Comparison of ENCODE assay signal across 18 cellular contexts in the genomic region with DNA sequence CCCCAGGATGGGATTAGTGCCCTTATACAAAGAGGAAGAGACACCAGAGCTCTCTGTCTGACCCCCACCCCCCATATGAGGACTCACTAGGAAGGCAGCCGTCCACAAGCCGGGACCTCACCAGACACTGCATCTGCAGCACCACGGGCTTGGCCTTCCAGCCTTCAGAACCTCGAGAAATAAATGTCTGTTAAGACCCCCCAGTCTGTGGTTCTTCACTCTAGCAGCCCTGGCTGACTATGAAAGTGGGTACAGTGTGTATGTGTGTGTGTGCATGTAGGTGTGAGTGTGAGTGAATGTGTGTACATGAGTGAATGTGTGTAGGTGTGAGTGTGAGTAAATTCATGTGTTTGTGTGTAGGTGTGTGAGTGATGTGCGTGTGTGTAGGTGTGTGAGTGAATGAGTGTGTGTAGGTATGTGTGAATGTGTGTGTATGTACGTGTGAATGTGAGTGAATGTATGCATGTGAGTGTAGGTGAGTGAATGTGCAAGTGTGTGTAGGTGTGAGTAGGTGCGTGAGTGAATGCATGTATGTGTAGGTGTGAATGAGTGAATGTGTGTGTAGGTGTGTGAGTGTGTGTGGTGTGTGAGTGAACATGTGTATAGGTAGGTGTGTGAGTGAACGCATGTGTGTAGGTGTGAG.
A peak's percentile ranks its signal among the peaks of the same experiment; 100 is the strongest.
DNase-seq lines count a peak whose midpoint lies in the region; ATAC-seq, FAIRE-seq and TF ChIP-seq lines count a peak whose summit lies in the region.
"Had no signal": no experiment of that assay in that cellular context is flagged by ENCODE, and none has a peak within 500 bp of the region (broad histone marks: within the 10 kb centered on the region; RNA-seq: fewer than 3 reads in every experiment).

No MANE protein-coding gene starts in this region.

- no peak overlapping the region for H3K9ac ChIP-seq in IMR-90 (ENCODE audit: low read depth, low read length)

- H3K27ac ChIP-seq in HEK293 (ENCODE audit: extremely low read depth, low read depth, low read length): no peak overlapping the region
- H3K27ac ChIP-seq in IMR-90 (ENCODE audit: insufficient read depth, low read length): no peak overlapping the region
- H3K27ac ChIP-seq in naive thymus-derived CD4-positive, alpha-beta T cell (ENCODE audit: low read depth, low read length): no peak overlapping the region
- H3K27ac ChIP-seq: HL-60 had no signal

- ATAC-seq in IMR-90 (ENCODE audit: low read depth) (no peak), HG02642 (IDR thresholded peaks at IDR 0.05; ENCODE audit: poor library complexity, unreplicated experiment) (no peak)
- peak; percentile 6 for ATAC-seq in naive thymus-derived CD4-positive, alpha-beta T cell

- no peak overlapping the region for H3K27ac Mint-ChIP-seq in naive thymus-derived CD4-positive, alpha-beta T cell
- H3K27ac Mint-ChIP-seq: CD14-positive monocyte; CD4-positive, alpha-beta memory T cell; H9 had no signal

- no peak overlapping the region for H2AK5ac ChIP-seq in IMR-90 (ENCODE audit: low read depth, low read length)

- 84 to 100% methylated on average over 2 to 4 of the region's 8 CpGs for WGBS in IMR-90 (ENCODE audit: extremely low coverage in 2 of 2, insufficient read length in 1 of 2), 2 experiments

- H3K79me1 ChIP-seq in IMR-90 (ENCODE audit: low read depth in 1 of 2, low read length in 2 of 2): no peaks in the 10 kb centered on the region

- H3K18ac ChIP-seq in IMR-90 (ENCODE audit: low read depth, low read length): no peak overlapping the region

- H2BK15ac ChIP-seq in IMR-90 (ENCODE audit: low read depth, low read length): no peak overlapping the region

- H3K4me3 Mint-ChIP-seq in naive thymus-derived CD4-positive, alpha-beta T cell: no peak overlapping the region
- H3K4me3 Mint-ChIP-seq: CD14-positive monocyte; CD4-positive, alpha-beta memory T cell; H9 had no signal

- no peak overlapping the region for H2AK9ac ChIP-seq in IMR-90 (replicated peaks; ENCODE audit: low read depth, low read length, poor library complexity)

- no TSS peak for BruUV-seq in IMR-90 (replicated peaks; lab: Mats Ljungman, UMichigan)

- TF ChIP-seq CTCF in HEK293 (tag by site-specific recombination; IDR thresholded peaks at IDR 0.05) (no peak), IMR-90 (conservative IDR thresholded peaks at IDR 0.05; ENCODE audit: low read depth, low read length) (no peak)

- H3K9me3 Mint-ChIP-seq in naive thymus-derived CD4-positive, alpha-beta T cell: peaks cover 0 to 4% (median 0%) of the 10 kb centered on the region in 11 donors
- H3K9me3 Mint-ChIP-seq: CD4-positive, alpha-beta memory T cell; H9 had no signal

- no peak overlapping the region for H3K56ac ChIP-seq in IMR-90 (ENCODE audit: extremely low read depth, insufficient read depth, low read length)

- no peak overlapping the region for H3K23ac ChIP-seq in IMR-90 (ENCODE audit: low read depth, low read length)

- H3K9me3 ChIP-seq in HEK293 (ENCODE audit: control insufficient read depth, insufficient read depth, low read depth, low read length) (no peaks in the 10 kb centered on the region), IMR-90 (ENCODE audit: control insufficient read depth, insufficient read depth, low read length) (peaks cover 46% of the 10 kb centered on the region)
- no peaks in the 10 kb centered on the region for H3K9me3 ChIP-seq in naive thymus-derived CD4-positive, alpha-beta T cell (ENCODE audit: control insufficient read depth in 2 of 3, low read length in 3 of 3)

- CTCF ChIA-PET in HEK293 (lab: Yijun Ruan, JAX) (no interaction called here), IMR-90 (lab: Yijun Ruan, JAX) (no interaction called here)
- CTCF ChIA-PET in naive thymus-derived CD4-positive, alpha-beta T cell (lab: Charles Lee): no interaction called here

- no peak overlapping the region for H3K14ac ChIP-seq in IMR-90 (replicated peaks; ENCODE audit: low read depth, low read length)

- no peaks in the 10 kb centered on the region for H3K4me1 Mint-ChIP-seq in naive thymus-derived CD4-positive, alpha-beta T cell
- H3K4me1 Mint-ChIP-seq: CD14-positive monocyte; CD4-positive, alpha-beta memory T cell; H9 had no signal

- no peak overlapping the region for H2AFZ ChIP-seq in IMR-90 (replicated peaks; ENCODE audit: low read length, poor library complexity)

- intact Hi-C loops in IMR-90 (cut with micrococcal nuclease): no loop called here
- intact Hi-C loops in naive thymus-derived CD4-positive, alpha-beta T cell (cut with micrococcal nuclease): no loop called here

- TF ChIP-seq POLR2A in IMR-90 (IDR thresholded peaks at IDR 0.05; ENCODE audit: low read depth, low read length): no peak

- no peaks in the 10 kb centered on the region for H3K27me3 ChIP-seq in IMR-90 (ENCODE audit: control insufficient read depth, insufficient read depth, low read length)
- H3K27me3 ChIP-seq in naive thymus-derived CD4-positive, alpha-beta T cell (ENCODE audit: control insufficient read depth in 2 of 2, insufficient read depth in 2 of 2, low read length in 2 of 2): no peaks in the 10 kb centered on the region

- H4K5ac ChIP-seq in IMR-90 (ENCODE audit: low read depth, low read length): no peak overlapping the region

- H3K27me3 Mint-ChIP-seq in naive thymus-derived CD4-positive, alpha-beta T cell: peaks cover 0 to 19% (median 4%) of the 10 kb centered on the region in 5 donors

- H3K36me3 Mint-ChIP-seq in naive thymus-derived CD4-positive, alpha-beta T cell: no peaks in the 10 kb centered on the region
- H3K36me3 Mint-ChIP-seq: CD14-positive monocyte; CD4-positive, alpha-beta memory T cell had no signal

- no peak overlapping the region for H2BK120ac ChIP-seq in IMR-90 (ENCODE audit: low read depth, low read length)

- DNase-seq in IMR-90 (no peak), urothelium cell line (ENCODE audit: low spot score) (no peak), inferior parietal cortex (ENCODE audit: extremely low spot score) (no peak), superior temporal gyrus (ENCODE audit: extremely low spot score) (no peak)
- no peak for DNase-seq in naive thymus-derived CD4-positive, alpha-beta T cell
- no peak for DNase-seq in activated naive CD4-positive, alpha-beta T cell treated with Interleukin-2 at 50 U/mL for 16 hours
- DNase-seq: AML-193; CD4-positive, alpha-beta memory T cell; DMS79 treated with DMSO at 0.1 percent for 48 hours; GF-D8; GOT3; H9; KG1 had no signal

- no peak overlapping the region for H3K4me3 ChIP-seq in HEK293 (ENCODE audit: low read depth, low read length)
- H3K4me3 ChIP-seq in IMR-90 (ENCODE audit: insufficient read depth, low read depth, low read length): no peak overlapping the region
- no peak overlapping the region for H3K4me3 ChIP-seq in naive thymus-derived CD4-positive, alpha-beta T cell (ENCODE audit: low read length)

- H2BK20ac ChIP-seq in IMR-90 (ENCODE audit: low read depth, low read length): no peak overlapping the region

- H4K91ac ChIP-seq in IMR-90 (ENCODE audit: insufficient read depth, low read depth, low read length): no peak overlapping the region

- no peak overlapping the region for H3K4me2 ChIP-seq in IMR-90 (ENCODE audit: low read depth, low read length)

- FAIRE-seq in urothelium cell line (lab: Jason Lieb, UNC): peak; percentile 99
- FAIRE-seq: A204.1 had no signal

- in situ Hi-C loops in IMR-90 (cut with MboI; ENCODE audit: low sequenced_read_pairs): no loop called here

- TF ChIP-seq RAD21 in IMR-90 (IDR thresholded peaks at IDR 0.05; ENCODE audit: low read length): no peak

- H3K9me1 ChIP-seq in IMR-90 (ENCODE audit: insufficient read depth, low read length): no peaks in the 10 kb centered on the region

- dilution Hi-C loops in IMR-90 (cut with HindIII; ENCODE audit: low sequenced_read_pairs, unreplicated experiment): no loop called here

- H3K4me1 ChIP-seq in HEK293 (ENCODE audit: control insufficient read depth, insufficient read depth, low read length) (no peaks in the 10 kb centered on the region), IMR-90 (ENCODE audit: control insufficient read depth, insufficient read depth, low read length) (no peaks in the 10 kb centered on the region)
- H3K4me1 ChIP-seq in naive thymus-derived CD4-positive, alpha-beta T cell (ENCODE audit: control insufficient read depth in 2 of 2, insufficient read depth in 2 of 2, low read length in 2 of 2): no peaks in the 10 kb centered on the region

- H2BK5ac ChIP-seq in IMR-90 (ENCODE audit: low read depth, low read length, poor library complexity, severe bottlenecking): peak overlapping the region; percentile 70

- H3K36me3 ChIP-seq in HEK293 (ENCODE audit: control insufficient read depth in 2 of 2, insufficient read depth in 1 of 2, low read length in 2 of 2) (no peaks in the 10 kb centered on the region; a peak in 1 of 3 replicates), IMR-90 (ENCODE audit: control insufficient read depth, insufficient read depth, low read length) (no peaks in the 10 kb centered on the region)
- H3K36me3 ChIP-seq in naive thymus-derived CD4-positive, alpha-beta T cell (ENCODE audit: control insufficient read depth in 2 of 3, insufficient read depth in 3 of 3, low read length in 3 of 3): no peaks in the 10 kb centered on the region

- POLR2A ChIA-PET in HEK293 (lab: Yijun Ruan, JAX): no interaction called here
- POLR2A ChIA-PET in IMR-90 (lab: Charles Lee; ENCODE audit: unreplicated experiment): no interaction called here
- POLR2A ChIA-PET in naive thymus-derived CD4-positive, alpha-beta T cell (lab: Charles Lee): no interaction called here

- no peaks in the 10 kb centered on the region for H4K20me1 ChIP-seq in IMR-90 (ENCODE audit: insufficient read depth, low read length)

- H3K4ac ChIP-seq in IMR-90 (ENCODE audit: low read depth, low read length): no peak overlapping the region

- no peak overlapping the region for H4K8ac ChIP-seq in IMR-90 (ENCODE audit: low read depth in 2 of 2, low read length in 2 of 2)

TF ChIP-seq in HEK293, 187 proteins besides CTCF, POLR2A, EP300 and RAD21 (continues in another document):
- no peak for TF ChIP-seq ZNF623 (tag by site-specific recombination; IDR thresholded peaks at IDR 0.05)
- peak; percentile 85 for TF ChIP-seq ZNF548 (tag by site-specific recombination; IDR thresholded peaks at IDR 0.05)
- 0 out of 2 replicates have a peak, but pooled peaks have one; percentile 13 for TF ChIP-seq ZNF112 (tag by site-specific recombination; IDR thresholded peaks at IDR 0.05)
- peak; percentile 67; the same call in 1 of the 2 replicates for TF ChIP-seq ZNF175 (tag by site-specific recombination; IDR thresholded peaks at IDR 0.05)
- no peak for TF ChIP-seq ZNF624 (tag by site-specific recombination; IDR thresholded peaks at IDR 0.05)
- TF ChIP-seq ZNF169 (tag by site-specific recombination; IDR thresholded peaks at IDR 0.05): 0 out of 2 replicates have a peak, but pooled peaks have one; percentile 12

TF ChIP-seq in IMR-90, 13 proteins besides CTCF, POLR2A, EP300 and RAD21 (continues in another document):
- no peak for TF ChIP-seq NFE2L2 (IDR thresholded peaks at IDR 0.05; ENCODE audit: low read depth, low read length)
- TF ChIP-seq SMC3 (IDR thresholded peaks at IDR 0.05; ENCODE audit: low read depth, low read length): no peak
- no peak for TF ChIP-seq RCOR1 (IDR thresholded peaks at IDR 0.05; ENCODE audit: insufficient replicate concordance, low read length)
- no peak for TF ChIP-seq FOS (IDR thresholded peaks at IDR 0.05; ENCODE audit: low read depth, low read length)
